1 cellular context compared by ENCODE assay signal in the genomic region with DNA sequence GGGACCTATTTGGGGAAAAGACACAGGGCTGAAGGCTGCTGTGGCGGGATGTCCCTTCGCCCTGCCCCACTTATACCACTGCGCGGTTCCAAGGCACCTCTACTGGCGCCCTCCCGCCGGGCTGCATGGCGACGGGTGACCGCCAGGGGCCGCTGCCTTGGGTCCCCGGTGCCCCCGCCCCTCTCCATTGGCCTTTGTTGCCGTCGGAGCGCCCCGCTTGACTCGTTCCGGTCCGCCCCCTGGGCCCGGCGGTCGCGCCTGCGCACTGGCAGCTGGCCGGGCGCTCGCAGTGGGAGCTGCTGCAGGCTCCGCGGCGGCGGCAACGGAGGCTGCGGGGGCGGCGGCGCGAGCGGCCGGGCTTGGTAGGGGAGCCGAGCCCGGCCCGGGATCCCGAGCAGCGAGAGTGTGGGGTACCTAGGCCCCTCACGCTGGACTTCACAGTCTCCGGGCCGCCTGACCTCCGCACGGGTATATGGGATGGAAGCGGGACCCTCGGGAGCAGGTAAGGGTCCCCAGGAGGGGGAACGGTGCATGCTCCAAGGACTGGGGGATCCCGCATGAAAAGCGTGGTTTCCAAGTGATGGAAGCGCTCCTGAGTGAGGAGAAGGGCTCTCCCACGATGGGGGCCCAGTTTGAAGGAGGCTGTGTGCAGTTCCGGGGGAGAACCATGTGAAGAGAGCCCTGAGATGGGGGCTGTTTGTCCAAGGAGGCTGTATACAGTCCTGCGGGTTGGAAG.
TF ChIP-seq lines count a peak whose summit lies in the region.

AGO1 (plus strand) TSS at position 265 of the 736 bp plus-strand sequence; CDS start at position 478, 213 bp downstream.

TF ChIP-seq in HepG2, 621 proteins besides CTCF, POLR2A, EP300 and RAD21 (continued from another document and continues in another):
- TF ChIP-seq, protein P1, sequence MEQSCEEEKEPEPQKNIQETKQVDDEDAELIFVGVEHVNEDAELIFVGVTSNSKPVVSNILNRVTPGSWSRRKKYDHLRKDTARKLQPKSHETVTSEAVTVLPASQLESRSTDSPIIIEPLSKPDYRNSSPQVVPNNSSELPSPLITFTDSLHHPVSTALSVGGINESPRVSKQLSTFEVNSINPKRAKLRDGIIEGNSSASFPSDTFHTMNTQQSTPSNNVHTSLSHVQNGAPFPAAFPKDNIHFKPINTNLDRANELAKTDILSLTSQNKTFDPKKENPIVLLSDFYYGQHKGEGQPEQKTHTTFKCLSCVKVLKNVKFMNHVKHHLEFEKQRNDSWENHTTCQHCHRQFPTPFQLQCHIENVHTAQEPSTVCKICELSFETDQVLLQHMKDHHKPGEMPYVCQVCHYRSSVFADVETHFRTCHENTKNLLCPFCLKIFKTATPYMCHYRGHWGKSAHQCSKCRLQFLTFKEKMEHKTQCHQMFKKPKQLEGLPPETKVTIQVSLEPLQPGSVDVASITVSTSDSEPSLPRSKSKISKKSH (CRISPR knock-in tag; IDR thresholded peaks at IDR 0.05; ENCODE audit: borderline replicate concordance), result 0 out of 2 replicates have a peak, but pooled peaks have one; percentile 60
- TF ChIP-seq LCORL (IDR thresholded peaks at IDR 0.05), result no peak
- TF ChIP-seq LCORL (CRISPR knock-in tag; IDR thresholded peaks at IDR 0.05), result peak; percentile 24; the same call in 1 of the 2 replicates
- TF ChIP-seq SAP130 (CRISPR knock-in tag; IDR thresholded peaks at IDR 0.05; ENCODE audit: low read depth), result peak; percentile 79
- peak; percentile 24; the same call in 1 of the 2 replicates for TF ChIP-seq NFKB2 (CRISPR knock-in tag; IDR thresholded peaks at IDR 0.05; ENCODE audit: borderline replicate concordance)
- 0 out of 2 replicates have a peak, but pooled peaks have one; percentile 58 for TF ChIP-seq FOXO1 (CRISPR knock-in tag; IDR thresholded peaks at IDR 0.05)
- TF ChIP-seq ZMYM4 (CRISPR knock-in tag; IDR thresholded peaks at IDR 0.05), result peak; percentile 73
- peak; percentile 41; the same call in 1 of the 2 replicates for TF ChIP-seq ZBTB10 (CRISPR knock-in tag; IDR thresholded peaks at IDR 0.05; ENCODE audit: borderline replicate concordance)
- TF ChIP-seq ZNF232 (CRISPR knock-in tag; IDR thresholded peaks at IDR 0.05; ENCODE audit: borderline replicate concordance), result peak; percentile 39; the same call in 1 of the 2 replicates
- no peak for TF ChIP-seq ZNF138 (CRISPR knock-in tag; IDR thresholded peaks at IDR 0.05; ENCODE audit: low read depth)
- TF ChIP-seq SALL1 (CRISPR knock-in tag; IDR thresholded peaks at IDR 0.05), result peak; percentile 72; the same call in 1 of the 2 replicates
- 0 out of 2 replicates have a peak, but pooled peaks have one; percentile 16 for TF ChIP-seq CHCHD3 (CRISPR knock-in tag; IDR thresholded peaks at IDR 0.05)
- no peak for TF ChIP-seq MTF2 (CRISPR knock-in tag; IDR thresholded peaks at IDR 0.05; ENCODE audit: borderline replicate concordance)
- peak; percentile 29; the same call in 1 of the 2 replicates for TF ChIP-seq ZNF34 (CRISPR knock-in tag; IDR thresholded peaks at IDR 0.05; ENCODE audit: borderline replicate concordance)
- no peak for TF ChIP-seq ZIK1 (CRISPR knock-in tag; IDR thresholded peaks at IDR 0.05; ENCODE audit: borderline replicate concordance, low read depth)
- no peak for TF ChIP-seq NR2F6 (IDR thresholded peaks at IDR 0.05)
- peak; percentile 48; the same call in 1 of the 2 replicates for TF ChIP-seq NR2F6 (CRISPR knock-in tag; IDR thresholded peaks at IDR 0.05)
- TF ChIP-seq SCMH1 (CRISPR knock-in tag; IDR thresholded peaks at IDR 0.05; ENCODE audit: borderline replicate concordance), result no peak
- TF ChIP-seq ZNF556 (CRISPR knock-in tag; IDR thresholded peaks at IDR 0.05; ENCODE audit: borderline replicate concordance), result peak; percentile 49; the same call in 1 of the 2 replicates
- no peak for TF ChIP-seq ZBTB3 (CRISPR knock-in tag; IDR thresholded peaks at IDR 0.05; ENCODE audit: borderline replicate concordance, low read depth)
- TF ChIP-seq AGO2 (optimal IDR thresholded peaks at IDR 0.05; ENCODE audit: low read depth, low read length), result no peak
- peak; percentile 57 for TF ChIP-seq HNRNPLL (IDR thresholded peaks at IDR 0.05; ENCODE audit: low read depth, low read length, poor library complexity, severe bottlenecking)
- no peak for TF ChIP-seq SP1 (IDR thresholded peaks at IDR 0.05)
- peak; percentile 62 for TF ChIP-seq SP1 (CRISPR knock-in tag; IDR thresholded peaks at IDR 0.05)
- TF ChIP-seq ZNF501 (CRISPR knock-in tag; IDR thresholded peaks at IDR 0.05), result 0 out of 2 replicates have a peak, but pooled peaks have one; percentile 12
- peak; percentile 69 for TF ChIP-seq POGZ (CRISPR knock-in tag; IDR thresholded peaks at IDR 0.05)
- TF ChIP-seq, protein P2, sequence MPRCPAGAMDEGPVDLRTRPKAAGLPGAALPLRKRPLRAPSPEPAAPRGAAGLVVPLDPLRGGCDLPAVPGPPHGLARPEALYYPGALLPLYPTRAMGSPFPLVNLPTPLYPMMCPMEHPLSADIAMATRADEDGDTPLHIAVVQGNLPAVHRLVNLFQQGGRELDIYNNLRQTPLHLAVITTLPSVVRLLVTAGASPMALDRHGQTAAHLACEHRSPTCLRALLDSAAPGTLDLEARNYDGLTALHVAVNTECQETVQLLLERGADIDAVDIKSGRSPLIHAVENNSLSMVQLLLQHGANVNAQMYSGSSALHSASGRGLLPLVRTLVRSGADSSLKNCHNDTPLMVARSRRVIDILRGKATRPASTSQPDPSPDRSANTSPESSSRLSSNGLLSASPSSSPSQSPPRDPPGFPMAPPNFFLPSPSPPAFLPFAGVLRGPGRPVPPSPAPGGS (CRISPR knock-in tag; IDR thresholded peaks at IDR 0.05), result peak; percentile 57; the same call in 1 of the 2 replicates
- TF ChIP-seq SRSF1 (optimal IDR thresholded peaks at IDR 0.05; ENCODE audit: low read depth, low read length), result peak; percentile 14
- TF ChIP-seq, protein P3, sequence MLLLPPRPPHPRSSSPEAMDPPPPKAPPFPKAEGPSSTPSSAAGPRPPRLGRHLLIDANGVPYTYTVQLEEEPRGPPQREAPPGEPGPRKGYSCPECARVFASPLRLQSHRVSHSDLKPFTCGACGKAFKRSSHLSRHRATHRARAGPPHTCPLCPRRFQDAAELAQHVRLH (CRISPR knock-in tag; IDR thresholded peaks at IDR 0.05; ENCODE audit: borderline replicate concordance, low read depth), result peak; percentile 71; the same call in 1 of the 2 replicates
- TF ChIP-seq CBX2 (IDR thresholded peaks at IDR 0.05; ENCODE audit: low read depth, low read length), result no peak
- TF ChIP-seq CBX2 (CRISPR knock-in tag; IDR thresholded peaks at IDR 0.05; ENCODE audit: low read depth), result no peak
- no peak for TF ChIP-seq ZNF432 (CRISPR knock-in tag; IDR thresholded peaks at IDR 0.05; ENCODE audit: borderline replicate concordance)
- TF ChIP-seq ATF3 (CRISPR knock-in tag; IDR thresholded peaks at IDR 0.05), result 0 out of 2 replicates have a peak, but pooled peaks have one; percentile 5
- no peak for TF ChIP-seq KDM5B (CRISPR knock-in tag; IDR thresholded peaks at IDR 0.05; ENCODE audit: borderline replicate concordance)
- TF ChIP-seq KLF12 (CRISPR knock-in tag; IDR thresholded peaks at IDR 0.05; ENCODE audit: borderline replicate concordance), result peak; percentile 57; the same call in 1 of the 2 replicates
- TF ChIP-seq ZNF124 (CRISPR knock-in tag; IDR thresholded peaks at IDR 0.05), result 0 out of 2 replicates have a peak, but pooled peaks have one; percentile 28
- TF ChIP-seq PLSCR1 (CRISPR knock-in tag; IDR thresholded peaks at IDR 0.05; ENCODE audit: borderline replicate concordance), result 0 out of 2 replicates have a peak, but pooled peaks have one; percentile 56
- peak; percentile 71; the same call in 1 of the 2 replicates for TF ChIP-seq ARNT2 (CRISPR knock-in tag; IDR thresholded peaks at IDR 0.05; ENCODE audit: low read depth)
- TF ChIP-seq TFDP2 (CRISPR knock-in tag; IDR thresholded peaks at IDR 0.05), result peak; percentile 60
- 0 out of 2 replicates have a peak, but pooled peaks have one; percentile 41 for TF ChIP-seq RFXAP (CRISPR knock-in tag; IDR thresholded peaks at IDR 0.05; ENCODE audit: borderline replicate concordance)
- TF ChIP-seq ZGPAT (CRISPR knock-in tag; IDR thresholded peaks at IDR 0.05), result peak; percentile 39; the same call in 1 of the 2 replicates
- TF ChIP-seq PHF5A (CRISPR knock-in tag; IDR thresholded peaks at IDR 0.05; ENCODE audit: low read depth, unreplicated experiment), result no peak
- TF ChIP-seq, protein P4, sequence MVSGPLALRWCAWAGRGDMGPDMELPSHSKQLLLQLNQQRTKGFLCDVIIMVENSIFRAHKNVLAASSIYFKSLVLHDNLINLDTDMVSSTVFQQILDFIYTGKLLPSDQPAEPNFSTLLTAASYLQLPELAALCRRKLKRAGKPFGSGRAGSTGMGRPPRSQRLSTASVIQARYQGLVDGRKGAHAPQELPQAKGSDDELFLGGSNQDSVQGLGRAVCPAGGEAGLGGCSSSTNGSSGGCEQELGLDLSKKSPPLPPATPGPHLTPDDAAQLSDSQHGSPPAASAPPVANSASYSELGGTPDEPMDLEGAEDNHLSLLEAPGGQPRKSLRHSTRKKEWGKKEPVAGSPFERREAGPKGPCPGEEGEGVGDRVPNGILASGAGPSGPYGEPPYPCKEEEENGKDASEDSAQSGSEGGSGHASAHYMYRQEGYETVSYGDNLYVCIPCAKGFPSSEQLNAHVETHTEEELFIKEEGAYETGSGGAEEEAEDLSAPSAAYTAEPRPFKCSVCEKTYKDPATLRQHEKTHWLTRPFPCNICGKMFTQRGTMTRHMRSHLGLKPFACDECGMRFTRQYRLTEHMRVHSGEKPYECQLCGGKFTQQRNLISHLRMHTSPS (CRISPR knock-in tag; IDR thresholded peaks at IDR 0.05; ENCODE audit: low read depth), result no peak
- no peak for TF ChIP-seq FOXA1 (IDR thresholded peaks at IDR 0.05)
- TF ChIP-seq FOXA1 (CRISPR knock-in tag; IDR thresholded peaks at IDR 0.05), result peak; percentile 47; the same call in 1 of the 2 replicates
- TF ChIP-seq CAMTA2 (CRISPR knock-in tag; IDR thresholded peaks at IDR 0.05; ENCODE audit: borderline replicate concordance), result no peak
- TF ChIP-seq MYC (CRISPR knock-in tag; IDR thresholded peaks at IDR 0.05; ENCODE audit: borderline replicate concordance), result peak; percentile 64
- peak; percentile 49 for TF ChIP-seq NFYC (CRISPR knock-in tag; IDR thresholded peaks at IDR 0.05)
- TF ChIP-seq MEF2D (CRISPR knock-in tag; IDR thresholded peaks at IDR 0.05), result no peak
- TF ChIP-seq, protein P5, sequence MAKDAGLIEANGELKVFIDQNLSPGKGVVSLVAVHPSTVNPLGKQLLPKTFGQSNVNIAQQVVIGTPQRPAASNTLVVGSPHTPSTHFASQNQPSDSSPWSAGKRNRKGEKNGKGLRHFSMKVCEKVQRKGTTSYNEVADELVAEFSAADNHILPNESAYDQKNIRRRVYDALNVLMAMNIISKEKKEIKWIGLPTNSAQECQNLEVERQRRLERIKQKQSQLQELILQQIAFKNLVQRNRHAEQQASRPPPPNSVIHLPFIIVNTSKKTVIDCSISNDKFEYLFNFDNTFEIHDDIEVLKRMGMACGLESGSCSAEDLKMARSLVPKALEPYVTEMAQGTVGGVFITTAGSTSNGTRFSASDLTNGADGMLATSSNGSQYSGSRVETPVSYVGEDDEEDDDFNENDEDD (CRISPR knock-in tag; IDR thresholded peaks at IDR 0.05; ENCODE audit: borderline replicate concordance), result peak; percentile 37; the same call in 1 of the 2 replicates
